8 cellular contexts compared by ENCODE assay signal in the genomic region with DNA sequence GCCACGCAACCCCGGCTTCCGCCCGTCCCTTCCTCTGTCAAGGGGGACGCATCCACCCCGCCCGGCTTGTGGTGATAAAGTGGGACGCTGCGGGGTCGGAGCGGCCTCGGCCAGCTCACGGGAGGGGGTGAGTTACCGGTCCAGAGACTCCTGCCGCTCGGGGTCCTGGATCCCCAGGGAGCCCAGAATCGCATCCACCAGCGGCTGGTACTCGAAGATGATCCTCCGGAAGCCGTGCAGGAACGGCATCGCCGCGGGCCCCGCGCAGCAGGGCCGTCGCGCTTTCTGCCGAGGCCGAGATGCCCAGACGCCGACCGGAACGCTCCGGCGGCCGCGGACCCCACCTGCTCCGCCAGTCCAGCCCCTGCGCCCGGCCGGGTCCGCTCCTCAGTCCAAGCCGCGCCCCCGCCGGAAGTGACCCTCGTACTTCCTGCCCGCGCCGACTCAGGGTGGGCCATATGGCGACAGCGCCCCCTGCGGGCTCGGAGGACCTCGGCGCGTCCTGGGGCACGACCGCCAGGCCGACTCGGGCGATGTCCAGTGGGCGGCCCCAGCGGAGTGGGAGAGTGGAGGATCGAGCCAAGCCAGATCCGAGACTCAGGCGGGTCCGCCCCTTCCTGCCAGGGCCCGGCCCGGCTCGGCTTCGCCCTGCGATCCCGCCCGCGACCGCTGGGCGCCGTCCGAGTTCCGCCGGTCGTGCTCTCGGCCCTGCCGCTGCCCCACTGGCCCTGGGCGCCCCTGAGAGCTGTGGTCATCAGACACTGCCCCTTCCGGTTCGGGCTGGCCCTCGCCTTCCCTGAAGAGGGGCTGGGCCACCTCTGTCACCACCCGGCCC.
DNase-seq lines count a peak whose midpoint lies in the region; ATAC-seq lines count a peak whose summit lies in the region.

A gene with protein sequence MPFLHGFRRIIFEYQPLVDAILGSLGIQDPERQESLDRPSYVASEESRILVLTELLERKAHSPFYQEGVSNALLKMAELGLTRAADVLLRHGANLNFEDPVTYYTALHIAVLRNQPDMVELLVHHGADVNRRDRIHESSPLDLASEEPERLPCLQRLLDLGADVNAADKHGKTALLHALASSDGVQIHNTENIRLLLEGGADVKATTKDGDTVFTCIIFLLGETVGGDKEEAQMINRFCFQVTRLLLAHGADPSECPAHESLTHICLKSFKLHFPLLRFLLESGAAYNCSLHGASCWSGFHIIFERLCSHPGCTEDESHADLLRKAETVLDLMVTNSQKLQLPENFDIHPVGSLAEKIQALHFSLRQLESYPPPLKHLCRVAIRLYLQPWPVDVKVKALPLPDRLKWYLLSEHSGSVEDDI (minus strand): TSS at position 401 of the 835 bp plus-strand sequence. CDS start 152 bp downstream, at position 249.

- ATAC-seq in GM18870 (IDR thresholded peaks at IDR 0.05; ENCODE audit: unreplicated experiment), result peak; percentile 63
- peak; percentile 89 for ATAC-seq in HG03139 (IDR thresholded peaks at IDR 0.05; ENCODE audit: unreplicated experiment)

- DNase-seq in AG08396 (ENCODE audit: low spot score) (peak; percentile 100), NCI-H345 (lab: John Stamatoyannopoulos, UW) (peak; percentile 88), islet precursor cell (peak; percentile 99)
- peak; percentile 82 to 98 (median 92) for DNase-seq in activated CD4-positive, CD25-positive, alpha-beta regulatory T cell (lab: John Stamatoyannopoulos, UW)
- peak; percentile 84 for DNase-seq in central memory CD4-positive, alpha-beta T cell
- DNase-seq in stimulated activated CD4-positive, alpha-beta T cell treated with anti-CD3 and anti-CD28 coated beads, Interleukin-12 subunit alpha, Interleukin-12 subunit beta, amount 100 ng/mL, for 48 hours (ENCODE audit: low read depth in 2 of 3, low spot score in 1 of 3), result peak; percentile 93 to 97 (median 97)

Comparison
In these comparisons a context has a peak if more than half of its experiments do, and no peak if none do; other contexts are left out.
1. Peak in every context shown above with its lines: DNase-seq and ATAC-seq.